In the genomic region with DNA sequence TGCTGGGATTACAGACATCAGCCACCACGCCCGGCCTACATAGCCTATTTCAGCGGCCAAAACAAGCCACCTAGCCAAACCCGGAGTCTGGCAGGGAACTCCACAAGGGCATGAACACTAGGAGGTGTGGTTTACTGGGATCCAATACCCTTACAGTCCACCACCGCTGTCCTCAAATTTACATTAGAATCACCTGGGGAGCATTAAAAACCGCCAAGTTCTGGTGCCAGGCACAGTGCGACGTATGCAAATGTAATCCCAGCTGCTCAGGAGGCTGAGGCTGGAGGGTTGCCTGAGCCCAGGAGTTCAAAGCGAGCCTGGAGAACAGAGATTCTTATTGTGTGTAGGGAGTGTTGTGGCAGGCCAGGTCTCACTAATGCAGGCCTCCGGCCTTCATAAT, we compare ENCODE assay signal across 17 cellular contexts. TPM values are rescaled to one million over a fixed set of nuclear protein-coding genes. Genes with fewer than 3 reads are reported as not detected.
"Had no signal": no experiment of that assay in that cellular context is flagged by ENCODE, and none has a peak within 500 bp of the region (broad histone marks: within the 10 kb centered on the region; RNA-seq: fewer than 3 reads in every experiment).

No MANE protein-coding gene starts in this region.

- H3K27ac Mint-ChIP-seq: activated naive CD4-positive, alpha-beta T cell treated with anti-CD3 and anti-CD28 coated beads for 36 hours; activated naive CD8-positive, alpha-beta T cell treated with anti-CD3 and anti-CD28 coated beads, Interleukin-2, amount 50 U/mL, for 24 hours; activated T-helper 17 cell treated with anti-CD3 and anti-CD28 coated beads, Interleukin-2, amount 50 U/mL, for 72 hours had no signal

- ATAC-seq: activated CD4-positive, CD25-positive, alpha-beta regulatory T cell treated with anti-CD3 and anti-CD28 coated beads, Interleukin-2, amount 50 U/mL, for 24 hours; activated naive CD8-positive, alpha-beta T cell treated with anti-CD3 and anti-CD28 coated beads, Interleukin-2, amount 50 U/mL, for 24 hours; activated T-helper 17 cell treated with anti-CD3 and anti-CD28 coated beads, Interleukin-2, amount 50 U/mL, for 72 hours; naive thymus-derived CD8-positive, alpha-beta T cell; pancreas had no signal

- H3K27ac ChIP-seq: left ventricle myocardium inferior, pancreas, transverse colon, vagina had no signal

- H3K9me3 ChIP-seq: left ventricle myocardium inferior, pancreas, transverse colon, vagina had no signal

- H3K27me3 Mint-ChIP-seq: activated naive CD8-positive, alpha-beta T cell treated with anti-CD3 and anti-CD28 coated beads, Interleukin-2, amount 50 U/mL, for 24 hours; activated T-helper 17 cell treated with anti-CD3 and anti-CD28 coated beads, Interleukin-2, amount 50 U/mL, for 72 hours; naive thymus-derived CD8-positive, alpha-beta T cell had no signal

- H3K4me3 Mint-ChIP-seq: activated naive CD4-positive, alpha-beta T cell treated with anti-CD3 and anti-CD28 coated beads for 36 hours; activated naive CD8-positive, alpha-beta T cell treated with anti-CD3 and anti-CD28 coated beads, Interleukin-2, amount 50 U/mL, for 24 hours; activated T-helper 17 cell treated with anti-CD3 and anti-CD28 coated beads, Interleukin-2, amount 50 U/mL, for 72 hours; naive thymus-derived CD8-positive, alpha-beta T cell had no signal

- H3K9me3 Mint-ChIP-seq: activated naive CD4-positive, alpha-beta T cell treated with anti-CD3 and anti-CD28 coated beads for 36 hours; activated naive CD8-positive, alpha-beta T cell treated with anti-CD3 and anti-CD28 coated beads, Interleukin-2, amount 50 U/mL, for 24 hours; activated T-helper 17 cell treated with anti-CD3 and anti-CD28 coated beads, Interleukin-2, amount 50 U/mL, for 72 hours; naive thymus-derived CD8-positive, alpha-beta T cell had no signal

- H3K4me3 ChIP-seq: left ventricle myocardium inferior, pancreas, transverse colon, vagina had no signal

- DNase-seq: activated CD4-positive, alpha-beta T cell treated with anti-CD3 and anti-CD28 coated beads, Interleukin-2, amount 50 U/mL, for 1 hour; activated naive CD4-positive, alpha-beta T cell treated with anti-CD3 and anti-CD28 coated beads for 36 hours; activated naive CD8-positive, alpha-beta T cell treated with anti-CD3 and anti-CD28 coated beads, Interleukin-2, amount 50 U/mL, for 24 hours; left ventricle myocardium inferior; naive thymus-derived CD8-positive, alpha-beta T cell; stimulated activated CD4-positive, alpha-beta T cell treated with anti-CD3 and anti-CD28 coated beads, Interleukin-4, amount 100 ng/mL, for 1 hour; stimulated activated naive CD4-positive, alpha-beta T cell treated with Interleukin-2 at 50 U/mL for 16 hours; transverse colon had no signal

RNA-seq across cellular contexts. Expression of a gene that starts 20.1 kb away (rescaled TPM):
- total RNA-seq: activated naive CD4-positive, alpha-beta T cell treated with anti-CD3 and anti-CD28 coated beads for 36 hours; aorta; kidney epithelial cell; left ventricle myocardium inferior; mucosa of gallbladder; naive thymus-derived CD8-positive, alpha-beta T cell; pancreas; renal cortical epithelial cell; T-helper 2 cell treated with Interferon-gamma antibody and Interleukin-4, amounts not matched to agents 100 ng/mL and 5 ng/mL, for 36 hours; transverse colon; vagina had no signal
